In the genomic region with DNA sequence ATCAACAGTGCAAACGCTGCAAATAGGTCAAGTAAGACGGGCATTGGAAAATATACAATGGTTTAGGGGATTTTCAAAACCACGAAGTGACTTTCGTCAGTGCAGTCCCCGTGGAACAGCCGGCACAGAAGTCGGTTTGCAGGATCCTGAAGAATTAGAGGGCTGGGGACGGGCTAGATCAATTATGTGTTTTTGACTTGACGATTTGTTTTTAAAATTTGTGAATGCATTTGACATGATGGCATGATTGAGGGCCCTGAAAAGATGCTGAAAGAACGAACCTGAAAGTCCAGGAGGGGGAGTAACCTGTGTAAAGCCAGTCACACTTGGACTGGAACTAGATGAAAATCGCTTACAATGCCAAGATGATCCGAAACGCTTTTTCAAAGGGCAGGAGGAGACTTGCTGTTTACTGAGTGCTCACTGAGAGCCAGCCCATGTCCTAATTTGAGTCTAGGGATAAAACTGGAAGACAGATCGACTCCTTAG, we compare ENCODE assay signal across 8 cellular contexts. TPM values are rescaled to one million over a fixed set of nuclear protein-coding genes. Genes with fewer than 3 reads are reported as not detected.
DNase-seq lines count a peak whose midpoint lies in the region; ATAC-seq and TF ChIP-seq lines count a peak whose summit lies in the region.

No MANE protein-coding gene starts in this region.

- H3K4ac ChIP-seq in H9 (ENCODE audit: low read depth, low read length): no peak overlapping the region

- peak overlapping the region; percentile 92 for H2AFZ ChIP-seq in H9 (ENCODE audit: low read length)
- peak overlapping the region; percentile 81 for H2AFZ ChIP-seq in neuron (ENCODE audit: low read depth, low read length)

- H3K27ac ChIP-seq in H9 (ENCODE audit: insufficient read length, low read depth, low read length) (no peak overlapping the region), SJSA1 (peak overlapping the region; percentile 93), esophagus squamous epithelium (peak overlapping the region; percentile 93 to 98 (median 96))

- no peak overlapping the region for H4K91ac ChIP-seq in H9 (ENCODE audit: insufficient read length, low read depth, low read length)

- no peak overlapping the region for H2AK5ac ChIP-seq in H9 (ENCODE audit: insufficient read length, low read length)

- H3K18ac ChIP-seq in H9 (ENCODE audit: insufficient read length, low read depth, low read length): no peak overlapping the region

- intact Hi-C loops in Caco-2 (cut with micrococcal nuclease; ENCODE audit: unreplicated experiment) (loop anchor here (1.0 kb wide), 1 partner anchor 11 kb away; no protein-coding TSS in a partner anchor), esophagus squamous epithelium (cut with DNase I) (no loop called here)

- H3K27me3 ChIP-seq in Caco-2 (replicated peaks; ENCODE audit: control insufficient read depth, insufficient read depth, low read length) (no peaks in the 10 kb centered on the region; the same call in 1 of the 2 replicates), H9 (ENCODE audit: insufficient read depth, low read length) (peaks cover 15% of the 10 kb centered on the region; the same call in 1 of the 2 replicates), SJSA1 (replicated peaks) (no peaks in the 10 kb centered on the region), esophagus squamous epithelium (no peaks in the 10 kb centered on the region), neuron (ENCODE audit: insufficient read depth, low read length) (no peaks in the 10 kb centered on the region)

- H3K4me1 ChIP-seq in Caco-2 (peaks cover 10% of the 10 kb centered on the region; the same call in 1 of the 2 replicates), H9 (ENCODE audit: insufficient read depth, low read length) (no peaks in the 10 kb centered on the region), SJSA1 (replicated peaks) (peaks cover 17% of the 10 kb centered on the region), esophagus squamous epithelium (peaks cover 0 to 26% (median 5%) of the 10 kb centered on the region in 3 donors), neuron (ENCODE audit: insufficient read depth, low read length) (peaks cover 12% of the 10 kb centered on the region)

- H2BK15ac ChIP-seq in H9 (ENCODE audit: low read depth, low read length): no peak overlapping the region

- DNase-seq in Caco-2: no peak
- no peak for DNase-seq in H9
- DNase-seq in SJSA1 (ENCODE audit: low read depth in 1 of 2, low spot score in 2 of 2): no peak
- no peak for DNase-seq in esophagus squamous epithelium (lab: John Stamatoyannopoulos, UW)
- no peak for DNase-seq in NOMO-1 treated with dmso at 0.1 percent for 144 hours (lab: John Stamatoyannopoulos, UW; ENCODE audit: unreplicated experiment)
- DNase-seq in HT-29 (ENCODE audit: low spot score): no peak

- BruUV-seq in Caco-2 (replicated peaks; lab: Mats Ljungman, UMichigan): TSS peak; percentile 71

- H3K4me3 ChIP-seq in Caco-2 (ENCODE audit: low read depth, low read length): peak overlapping the region; percentile 58
- peak overlapping the region; percentile 87 for H3K4me3 ChIP-seq in SJSA1
- H3K4me3 ChIP-seq in esophagus squamous epithelium: peak overlapping the region; percentile 70 to 94 (median 80)
- H3K4me3 ChIP-seq in neuron (ENCODE audit: low read length): peak overlapping the region; percentile 97

- peak overlapping the region; percentile 25 for H3K9ac ChIP-seq in H9 (ENCODE audit: extremely low read depth, insufficient read length, low read length)

- H3K36me3 ChIP-seq in Caco-2 (ENCODE audit: control insufficient read depth, insufficient read depth, low read length) (no peaks in the 10 kb centered on the region), SJSA1 (peaks cover 8% of the 10 kb centered on the region; the same call in 1 of the 2 replicates), esophagus squamous epithelium (no peaks in the 10 kb centered on the region), neuron (ENCODE audit: insufficient read depth, low read length) (no peaks in the 10 kb centered on the region)

- no peak overlapping the region for H4K5ac ChIP-seq in H9 (ENCODE audit: insufficient read length, low read depth, low read length)

- H3K14ac ChIP-seq in H9 (ENCODE audit: insufficient read depth, low read length): peak overlapping the region; percentile 85; the same call in 1 of the 2 replicates

- no peak overlapping the region for H2BK12ac ChIP-seq in H9 (ENCODE audit: insufficient read length, low read depth, low read length)

- no peak overlapping the region for H2BK120ac ChIP-seq in H9 (ENCODE audit: low read depth, low read length, poor library complexity, severe bottlenecking)

- WGBS in H9 (ENCODE audit: extremely low coverage, insufficient read length, low lambda C conversion rate): no CpG with 5 or more reads among the region's 14 CpGs
- WGBS in esophagus squamous epithelium, 2 donors: 16% methylated on average over 14 of the region's 14 CpGs

- no peak for TF ChIP-seq POLR2A in esophagus squamous epithelium (IDR thresholded peaks at IDR 0.05)

- H3K27ac Mint-ChIP-seq in Caco-2 (ENCODE audit: unreplicated experiment): peak overlapping the region; percentile 32
- H3K27ac Mint-ChIP-seq in H9: peak overlapping the region in 1 of 3 experiments; percentile 37; a peak in 2 of 7 replicates

- H3T11ph ChIP-seq in H9 (ENCODE audit: low read length): no peak overlapping the region

- POLR2A ChIA-PET in Caco-2 (lab: Charles Lee): no interaction called here

- H3K79me2 ChIP-seq in H9 (ENCODE audit: insufficient read depth, low read length): no peaks in the 10 kb centered on the region

- no peaks in the 10 kb centered on the region for H3K79me1 ChIP-seq in H9 (ENCODE audit: insufficient read depth, low read depth, low read length, poor library complexity, severe bottlenecking)

- peak overlapping the region; percentile 94 for H3K4me2 ChIP-seq in H9 (ENCODE audit: insufficient read depth, insufficient read length, low read length)

- H3K36me3 Mint-ChIP-seq in Caco-2 (ENCODE audit: insufficient read depth, unreplicated experiment): peaks cover 19% of the 10 kb centered on the region
- H3K36me3 Mint-ChIP-seq in H9 (ENCODE audit: insufficient read depth in 1 of 3, low read depth in 3 of 3): peaks cover 0 to 11% (median 10%) of the 10 kb centered on the region in 3 experiments; a peak in 4 of 7 replicates

- H4K20me1 ChIP-seq in H9 (ENCODE audit: control insufficient read depth, insufficient read depth, insufficient read length): no peaks in the 10 kb centered on the region

- peak overlapping the region; percentile 88 for H3K4me3 Mint-ChIP-seq in Caco-2 (ENCODE audit: unreplicated experiment)
- H3K4me3 Mint-ChIP-seq in H9: peak overlapping the region; percentile 73 to 87

- H3K9me3 ChIP-seq in Caco-2 (peaks cover 10% of the 10 kb centered on the region), H9 (ENCODE audit: control insufficient read depth, low read depth, low read length) (no peaks in the 10 kb centered on the region), SJSA1 (replicated peaks) (peaks cover 3% of the 10 kb centered on the region; the same call in 1 of the 2 replicates), esophagus squamous epithelium (peaks cover 0 to 7% (median 0%) of the 10 kb centered on the region in 3 donors), neuron (ENCODE audit: low read length) (no peaks in the 10 kb centered on the region)

- no peak overlapping the region for H2BK5ac ChIP-seq in H9 (ENCODE audit: insufficient read length, low read length)

- H3K23ac ChIP-seq in H9 (ENCODE audit: insufficient read length, low read depth, low read length): no peak overlapping the region

- peaks cover 22% of the 10 kb centered on the region for H3K9me3 Mint-ChIP-seq in Caco-2 (ENCODE audit: unreplicated experiment)
- peaks cover 10 to 16% of the 10 kb centered on the region in 2 experiments for H3K9me3 Mint-ChIP-seq in H9

- H3K23me2 ChIP-seq in H9 (ENCODE audit: insufficient read length, low read depth, low read length, poor library complexity, severe bottlenecking): peaks cover 14% of the 10 kb centered on the region

- no peak overlapping the region for H4K8ac ChIP-seq in H9 (replicated peaks; ENCODE audit: insufficient read length, low read depth, low read length)

- TF ChIP-seq CTCF in Caco-2 (IDR thresholded peaks at IDR 0.05; ENCODE audit: insufficient read depth in 1 of 2, low read depth in 1 of 2, low read length in 1 of 2, severe bottlenecking in 1 of 2, unreplicated experiment in 1 of 2) (no peak), H9 (conservative IDR thresholded peaks at IDR 0.05) (no peak), esophagus squamous epithelium (IDR thresholded peaks at IDR 0.05) (no peak)

- peaks cover 33% of the 10 kb centered on the region for H3K27me3 Mint-ChIP-seq in Caco-2 (ENCODE audit: insufficient read depth, unreplicated experiment)
- peaks cover 67% of the 10 kb centered on the region for H3K27me3 Mint-ChIP-seq in H9 (ENCODE audit: low read depth)

- CTCF ChIA-PET in Caco-2 (lab: Charles Lee): no interaction called here

- peaks cover 17% of the 10 kb centered on the region for H3K4me1 Mint-ChIP-seq in Caco-2 (ENCODE audit: low read depth, unreplicated experiment)
- H3K4me1 Mint-ChIP-seq in H9: peaks cover 16% of the 10 kb centered on the region in 2 experiments

- H2BK20ac ChIP-seq in H9 (ENCODE audit: low read depth, low read length, poor library complexity, severe bottlenecking): no peak overlapping the region

- no peak for ATAC-seq in GM19328 (IDR thresholded peaks at IDR 0.05; ENCODE audit: unreplicated experiment)

- H3K56ac ChIP-seq in H9 (ENCODE audit: insufficient read length, low read depth, low read length): no peak overlapping the region

RNA-seq across cellular contexts. Expression of a gene that starts 8.9 kb away (rescaled TPM):
- 5.2 and 5.8 TPM in 2 replicates for total RNA-seq in Caco-2 (2022)
- total RNA-seq in H9 (2021): 7.0 and 8.6 TPM in 2 replicates
- 5.6 and 11.3 TPM in 2 replicates for total RNA-seq in SJSA1 (2014; rRNA removed; shearing (Covaris generic))
- 10 to 100 TPM in 2 of 4 donors, 1 to 10 TPM in 2; 5.7 to 24.0 (median 15.0) TPM for total RNA-seq in esophagus squamous epithelium
- 22.3 and 25.1 TPM in 2 replicates for total RNA-seq in HT-29 (2014; rRNA removed; shearing (Covaris generic))
